ENCODE assay signal across 14 cellular contexts in genomic region chr6:143410859-143411270, GRCh38. TPM values are rescaled to one million over a fixed set of nuclear protein-coding genes. Genes with fewer than 3 reads are reported as not detected.
DNase-seq lines count a peak whose midpoint lies in the region; ATAC-seq and TF ChIP-seq lines count a peak whose summit lies in the region.
"Had no signal": no experiment of that assay in that cellular context is flagged by ENCODE, and none has a peak within 500 bp of the region (broad histone marks: within the 10 kb centered on the region; RNA-seq: fewer than 3 reads in every experiment).

No MANE protein-coding gene starts in this region.

- no peaks in the 10 kb centered on the region for H3K4me1 ChIP-seq in SK-N-SH (ENCODE audit: control insufficient read depth in 1 of 2, insufficient read depth in 2 of 2, low read depth in 1 of 2, low read length in 1 of 2)
- H3K4me1 ChIP-seq: thyroid gland had no signal

- H3K9me3 ChIP-seq in SK-N-SH = no peaks in the 10 kb centered on the region
- H3K9me3 ChIP-seq: body of pancreas, neutrophil, thyroid gland had no signal

- no peak for TF ChIP-seq RAD21 in SK-N-SH (IDR thresholded peaks at IDR 0.05; ENCODE audit: low read length)

- TF ChIP-seq CTCF in SK-N-SH (IDR thresholded peaks at IDR 0.05) (no peak), fibroblast of mammary gland (conservative IDR thresholded peaks at IDR 0.05; ENCODE audit: control insufficient read depth, insufficient read depth, low read depth, low read length) (no peak), retinal pigment epithelial cell (conservative IDR thresholded peaks at IDR 0.05; ENCODE audit: low read depth, low read length) (no peak), dorsolateral prefrontal cortex (IDR thresholded peaks at IDR 0.05 in 54 of 56, conservative IDR thresholded peaks at IDR 0.05 in 2 of 56; ENCODE audit: low read depth in 1 of 56, partially characterized antibody in 56 of 56) (no peak)

- CTCF ChIA-PET in SK-N-SH (lab: Yijun Ruan, JAX) = no interaction called here

- H3K27ac ChIP-seq in SK-N-SH (ENCODE audit: low read depth in 2 of 2, low read length in 1 of 2) (peak overlapping the region in 1 of 2 experiments; percentile 56; a peak in 2 of 4 replicates), dorsolateral prefrontal cortex (no peak overlapping the region)
- H3K27ac ChIP-seq: body of pancreas, neutrophil, thyroid gland had no signal

- no peaks in the 10 kb centered on the region for H3K36me3 ChIP-seq in SK-N-SH (replicated peaks in 1 of 2; ENCODE audit: control insufficient read depth in 1 of 2, insufficient read depth in 2 of 2, low read length in 1 of 2)
- H3K36me3 ChIP-seq: neutrophil, thyroid gland had no signal

- intact Hi-C loops in dorsolateral prefrontal cortex (cut with DNase I) = no loop called here

- H3K9ac ChIP-seq in SK-N-SH = no peak overlapping the region

- H3K79me2 ChIP-seq in SK-N-SH (ENCODE audit: insufficient read depth) = no peaks in the 10 kb centered on the region

- TF ChIP-seq EP300 in SK-N-SH (IDR thresholded peaks at IDR 0.05; ENCODE audit: borderline replicate concordance in 1 of 2, low read depth in 1 of 2, low read length in 1 of 2) = no peak

- no peak overlapping the region for H2AFZ ChIP-seq in SK-N-SH (ENCODE audit: low read depth)

- no peaks in the 10 kb centered on the region for H4K20me1 ChIP-seq in SK-N-SH (ENCODE audit: insufficient read depth)

- no peak for ATAC-seq in GM19023 (IDR thresholded peaks at IDR 0.05; ENCODE audit: unreplicated experiment)
- ATAC-seq: body of pancreas had no signal

- POLR2A ChIA-PET in SK-N-SH (lab: Yijun Ruan, JAX) = no interaction called here

- WGBS in SK-N-SH (ENCODE audit: low lambda C conversion rate) = 47% methylated on average over 1 of the region's 1 CpG

- DNase-seq in GM04503 (ENCODE audit: low read depth) = peak; percentile 80
- DNase-seq in SK-N-SH = no peak
- peak; percentile 60 for DNase-seq in fibroblast of mammary gland (ENCODE audit: low read depth)
- DNase-seq in retinal pigment epithelial cell (ENCODE audit: low read depth) = peak; percentile 88
- no peak for DNase-seq in dorsolateral prefrontal cortex
- no peak for DNase-seq in middle frontal gyrus (ENCODE audit: extremely low spot score, low spot score)
- DNase-seq in NOMO-1 treated with dmso at 0.1 percent for 144 hours (lab: John Stamatoyannopoulos, UW; ENCODE audit: unreplicated experiment) = no peak
- DNase-seq: activated CD4-positive, alpha-beta T cell treated with anti-CD3 and anti-CD28 coated beads, Interleukin-2, amount 10 ng/mL, durations not matched to agents 7 days and 5 days; body of pancreas; MV-4-11; OCI-M1; thyroid gland had no signal

- H3K27me3 ChIP-seq in SK-N-SH (ENCODE audit: insufficient read depth) = no peaks in the 10 kb centered on the region
- no peaks in the 10 kb centered on the region for H3K27me3 ChIP-seq in dorsolateral prefrontal cortex
- H3K27me3 ChIP-seq: body of pancreas, neutrophil, thyroid gland had no signal

- H3K4me3 ChIP-seq in SK-N-SH (ENCODE audit: low read depth in 2 of 2, low read length in 1 of 2) (no peak overlapping the region), fibroblast of mammary gland (ENCODE audit: control insufficient read depth, low read depth, low read length) (no peak overlapping the region), retinal pigment epithelial cell (ENCODE audit: low read length) (no peak overlapping the region), dorsolateral prefrontal cortex (no peak overlapping the region)
- H3K4me3 ChIP-seq: body of pancreas, thyroid gland had no signal

- peaks cover 12% of the 10 kb centered on the region for H3F3A ChIP-seq in SK-N-SH (replicated peaks; ENCODE audit: insufficient read depth)

- no peaks in the 10 kb centered on the region for H3K9me2 ChIP-seq in SK-N-SH

- 0 out of 2 replicates have a peak overlapping the region, but pooled peaks have one; percentile 7 for H3K4me2 ChIP-seq in SK-N-SH

TF ChIP-seq in SK-N-SH, 30 proteins besides CTCF, POLR2A, EP300 and RAD21:
- TF ChIP-seq PBX3 (IDR thresholded peaks at IDR 0.05) (peak; percentile 13; the same call in 1 of the 2 replicates), TCF12 (IDR thresholded peaks at IDR 0.05) (peak; percentile 39; the same call in 1 of the 2 replicates), POLR2AphosphoS5 (IDR thresholded peaks at IDR 0.05; ENCODE audit: low read depth, low read length) (no peak)

RNA-seq across cellular contexts. Expression of gene ADAT2, which starts 39.6 kb away (rescaled TPM):
- polyA plus RNA-seq in SK-N-SH (2012; rRNA removed) = 5.4 and 9.2 TPM in 2 replicates
- polyA plus RNA-seq in SK-N-SH (2012; cell fraction: cytosol; rRNA removed) = 3.7 and 3.8 TPM in 2 replicates
- polyA plus RNA-seq in SK-N-SH (2012; cell fraction: nucleus; rRNA removed) = 24.9 and 33.5 TPM in 2 replicates
- 10 to 100 TPM in 1 of 120 experiments, 1 to 10 TPM in 119; 2.0 to 10.1 (median 5.1) TPM for total RNA-seq in dorsolateral prefrontal cortex

RNA-seq across cellular contexts. Expression of gene PEX3, which starts 39.7 kb away (rescaled TPM):
- 14.1 and 14.5 TPM in 2 replicates for polyA plus RNA-seq in SK-N-SH (2012; rRNA removed)
- polyA plus RNA-seq in SK-N-SH (2012; cell fraction: cytosol; rRNA removed) = 16.3 and 17.8 TPM in 2 replicates
- polyA plus RNA-seq in SK-N-SH (2012; cell fraction: nucleus; rRNA removed) = 11.1 and 16.0 TPM in 2 replicates
- total RNA-seq in dorsolateral prefrontal cortex = 10 to 100 TPM; 14.5 to 40.6 (median 28.6) TPM

Comparison
In these comparisons a context has a peak if more than half of its experiments do, and no peak if none do; other contexts are left out.
1. DNase-seq: peak in GM04503 (single experiment), fibroblast of mammary gland (single experiment) and retinal pigment epithelial cell (single experiment); none in SK-N-SH (single experiment), dorsolateral prefrontal cortex (0 of 10), middle frontal gyrus (single experiment) and NOMO-1 treated with dmso at 0.1 percent for 144 hours (single experiment).